15 cellular contexts compared by ENCODE assay signal in the genomic region with DNA sequence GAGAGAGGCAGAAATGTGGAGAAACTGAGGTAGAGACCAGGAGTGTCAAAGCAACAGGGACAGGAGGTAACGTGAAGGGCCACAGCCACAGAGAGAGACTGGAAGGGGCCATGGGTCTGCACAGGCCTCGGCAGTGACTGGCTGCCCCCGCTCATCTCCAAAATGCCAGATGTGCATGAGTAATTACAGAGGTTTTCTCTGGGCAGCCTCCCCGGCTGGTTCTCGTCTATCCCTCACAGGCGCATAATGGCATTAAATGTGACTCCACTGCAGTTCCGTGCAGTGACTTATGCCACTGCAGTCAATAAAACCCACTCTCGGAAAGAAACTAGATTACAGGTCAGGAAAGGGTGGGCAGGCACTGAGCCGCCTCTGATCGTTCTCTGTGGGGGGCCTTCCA.
"Had no signal": no experiment of that assay in that cellular context is flagged by ENCODE, and none has a peak within 500 bp of the region (broad histone marks: within the 10 kb centered on the region; RNA-seq: fewer than 3 reads in every experiment).

No MANE protein-coding gene starts in this region.

- H3K27ac ChIP-seq: cardiac muscle cell, esophagus muscularis mucosa, hepatocyte, suprapubic skin, WERI-Rb-1 had no signal

- DNase-seq: activated CD4-positive, alpha-beta T cell treated with anti-CD3 and anti-CD28 coated beads, Interleukin-2, amount 50 U/mL, for 4 hours; activated T-cell treated with anti-CD3 and anti-CD28 coated beads, Interleukin-2, amount 50 U/mL, for 72 hours; effector memory CD4-positive, alpha-beta T cell; left colon; stimulated activated CD4-positive, alpha-beta T cell treated with anti-CD3 and anti-CD28 coated beads, Interleukin-12 subunit alpha, Interleukin-12 subunit beta, amount 100 ng/mL, for 4 hours; stimulated activated CD4-positive, alpha-beta T cell treated with anti-CD3 and anti-CD28 coated beads, Interleukin-1b, Interleukin-23, amount 100 ng/mL, for 48 hours; stimulated activated naive CD4-positive, alpha-beta T cell treated with Interleukin-2 at 50 U/mL for 16 hours; T-helper 2 cell; trophoblast cell; WERI-Rb-1 had no signal

- H3K79me2 ChIP-seq: hepatocyte had no signal

- ATAC-seq: activated T-cell treated with anti-CD3 and anti-CD28 coated beads, Interleukin-2, amount 50 U/mL, for 72 hours; left colon had no signal

- H2AFZ ChIP-seq: hepatocyte had no signal

- H3K27me3 ChIP-seq: cardiac muscle cell, esophagus muscularis mucosa, hepatocyte, suprapubic skin had no signal

- H3K4me2 ChIP-seq: hepatocyte had no signal

- H3K4me3 ChIP-seq: cardiac muscle cell, esophagus muscularis mucosa, hepatocyte, lung, suprapubic skin had no signal

- H3K9me3 ChIP-seq: esophagus muscularis mucosa, suprapubic skin had no signal

- H3K36me3 ChIP-seq: cardiac muscle cell, esophagus muscularis mucosa, suprapubic skin, WERI-Rb-1 had no signal

- H3K4me1 ChIP-seq: suprapubic skin had no signal
